In the genomic region with DNA sequence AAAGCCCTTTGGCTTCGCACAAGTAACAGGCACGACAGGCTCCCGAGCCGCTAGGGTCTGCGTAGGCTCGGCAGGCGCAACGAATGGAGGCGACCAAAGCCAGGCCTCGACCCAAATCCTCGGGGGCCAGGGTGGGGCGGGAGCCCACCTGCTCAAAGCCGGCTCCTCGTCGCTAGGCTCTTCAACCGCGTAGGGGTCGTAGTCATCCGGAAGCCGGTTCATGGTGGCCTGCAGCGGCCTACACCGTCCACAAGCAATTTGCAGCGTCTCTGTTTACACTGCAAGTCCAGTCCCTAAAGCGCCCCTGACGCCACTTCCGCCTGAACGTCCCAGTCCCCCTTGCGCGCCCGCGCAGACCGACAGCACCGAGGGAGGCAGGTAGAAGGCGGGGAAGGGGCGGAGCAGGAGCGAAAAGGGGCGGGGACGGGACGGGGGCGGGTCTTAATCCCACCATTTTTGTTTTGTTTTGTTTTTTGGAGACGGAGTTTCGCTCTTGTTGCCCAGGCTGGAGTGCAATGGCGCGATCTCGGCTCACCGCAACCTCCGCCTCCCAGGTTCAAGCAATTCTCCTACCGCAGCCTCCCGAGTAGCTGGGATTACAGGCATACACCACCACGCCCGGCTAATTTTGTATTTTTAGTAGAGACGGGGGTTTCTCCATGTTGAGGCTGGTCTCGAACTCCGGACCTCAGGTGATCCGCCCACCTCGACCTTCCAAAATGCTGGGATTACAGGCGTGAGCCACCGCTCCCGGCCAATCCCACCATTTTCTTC, we compare ENCODE assay signal across 8 cellular contexts. TPM values are rescaled to one million over a fixed set of nuclear protein-coding genes. Genes with fewer than 3 reads are reported as not detected.
A peak's percentile ranks its signal among the peaks of the same experiment; 100 is the strongest.
DNase-seq lines count a peak whose midpoint lies in the region; ATAC-seq and TF ChIP-seq lines count a peak whose summit lies in the region.

Gene EAPP, minus strand, starts transcription at position 295 of the 774 bp plus-strand sequence. Its CDS starts 73 bp downstream, at position 222.

- H3K4me3 Mint-ChIP-seq in activated T-cell treated with anti-CD3 and anti-CD28 coated beads, Interleukin-2, amount 50 U/mL, for 72 hours = peak within 1 kb of the TSS; percentile 100

- H3K27ac Mint-ChIP-seq in activated T-cell treated with anti-CD3 and anti-CD28 coated beads, Interleukin-2, amount 50 U/mL, for 72 hours = peak within 1 kb of the TSS; percentile 99

- ATAC-seq in GM21786 (IDR thresholded peaks at IDR 0.05; ENCODE audit: unreplicated experiment) = peak; percentile 100
- ATAC-seq in activated T-cell treated with anti-CD3 and anti-CD28 coated beads, Interleukin-2, amount 50 U/mL, for 72 hours (replicated peaks in 1 of 2) = peak; percentile 99 to 100

- H3K79me2 ChIP-seq in DOHH2 (ENCODE audit: control insufficient read depth, low read length) = peaks cover 30% of the 10 kb centered on the region

- peak within 1 kb of the TSS; percentile 68 for H3K4me2 ChIP-seq in DOHH2 (ENCODE audit: low read length)

- no peaks in the 10 kb centered on the region for H3K9me2 ChIP-seq in DOHH2 (replicated peaks; ENCODE audit: control insufficient read depth, low read length)

- H3K27me3 ChIP-seq in DOHH2 (ENCODE audit: control insufficient read depth, low read length) (no peaks in the 10 kb centered on the region), testis (no peaks in the 10 kb centered on the region)

- peaks cover 50% of the 10 kb centered on the region for H3K4me1 Mint-ChIP-seq in activated T-cell treated with anti-CD3 and anti-CD28 coated beads, Interleukin-2, amount 50 U/mL, for 72 hours (ENCODE audit: low read depth)

- peaks cover 17% of the 10 kb centered on the region for H3K4me1 ChIP-seq in DOHH2 (ENCODE audit: control insufficient read depth, low read length)
- H3K4me1 ChIP-seq in testis = peaks cover 14% of the 10 kb centered on the region

- DNase-seq in LNCaP clone FGC (ENCODE audit: low read depth) (peak; percentile 95), foreskin fibroblast (peak; percentile 96 to 99), non-pigmented ciliary epithelial cell (ENCODE audit: low read depth) (peak; percentile 87), testis (peak; percentile 99), SKM-1 (lab: John Stamatoyannopoulos, UW; ENCODE audit: unreplicated experiment) (no peak)
- peak; percentile 96 to 97 for DNase-seq in activated T-cell treated with anti-CD3 and anti-CD28 coated beads, Interleukin-2, amount 50 U/mL, for 72 hours

- peaks cover 13% of the 10 kb centered on the region for H3K36me3 ChIP-seq in DOHH2 (ENCODE audit: control insufficient read depth, low read length)
- H3K36me3 ChIP-seq in testis (ENCODE audit: low read depth, missing control alignments) = no peaks in the 10 kb centered on the region

- intact Hi-C loops in testis (cut with DNase I; ENCODE audit: low total_unique reads) = no loop called here

- H3K9me3 ChIP-seq in DOHH2 (ENCODE audit: control insufficient read depth, insufficient read depth, low read length) (no peaks in the 10 kb centered on the region), testis (no peaks in the 10 kb centered on the region)

- TF ChIP-seq CTCF in DOHH2 (IDR thresholded peaks at IDR 0.05; ENCODE audit: low read depth, low read length, poor library complexity, severe bottlenecking) = no peak
- no peak for TF ChIP-seq CTCF in LNCaP clone FGC (IDR thresholded peaks at IDR 0.05; ENCODE audit: control insufficient read depth, extremely low read depth, insufficient read depth)
- no peak for TF ChIP-seq CTCF in foreskin fibroblast (IDR thresholded peaks at IDR 0.05; ENCODE audit: low read depth, low read length)
- no peak for TF ChIP-seq CTCF in testis (IDR thresholded peaks at IDR 0.05)

- peak within 1 kb of the TSS; percentile 34 for H3K27ac ChIP-seq in DOHH2 (ENCODE audit: low read depth, low read length)
- H3K27ac ChIP-seq in testis = peak within 1 kb of the TSS; percentile 79 to 94

- peaks cover 0 to 3% of the 10 kb centered on the region in 2 donors for H3K9me3 Mint-ChIP-seq in activated T-cell treated with anti-CD3 and anti-CD28 coated beads, Interleukin-2, amount 50 U/mL, for 72 hours

- peak; percentile 77 for TF ChIP-seq POLR2A in testis (IDR thresholded peaks at IDR 0.05)

- WGBS in testis, 2 donors = 3 to 4% methylated on average over 19 to 53 of the region's 59 CpGs

- H4K20me1 ChIP-seq in DOHH2 (ENCODE audit: control insufficient read depth, insufficient read depth, low read depth, low read length) = no peaks in the 10 kb centered on the region

- no peaks in the 10 kb centered on the region for H3K27me3 Mint-ChIP-seq in activated T-cell treated with anti-CD3 and anti-CD28 coated beads, Interleukin-2, amount 50 U/mL, for 72 hours (ENCODE audit: low read depth)

- peaks cover 4% of the 10 kb centered on the region in 2 donors for H3K36me3 Mint-ChIP-seq in activated T-cell treated with anti-CD3 and anti-CD28 coated beads, Interleukin-2, amount 50 U/mL, for 72 hours (ENCODE audit: insufficient read depth in 2 of 2)

- H3F3A ChIP-seq in DOHH2 (ENCODE audit: control insufficient read depth, insufficient read depth) = peaks cover 3% of the 10 kb centered on the region; the same call in 1 of the 2 replicates

- peak within 1 kb of the TSS; percentile 91 for H3K4me3 ChIP-seq in DOHH2 (ENCODE audit: low read length)
- H3K4me3 ChIP-seq in LNCaP clone FGC (ENCODE audit: low read depth, low read length) = peak within 1 kb of the TSS; percentile 88
- peak within 1 kb of the TSS; percentile 98 to 99 for H3K4me3 ChIP-seq in foreskin fibroblast (ENCODE audit: low read depth in 1 of 2, low read length in 2 of 2)
- peak within 1 kb of the TSS; percentile 73 to 91 for H3K4me3 ChIP-seq in testis

RNA-seq across cellular contexts. Expression of gene EAPP, which starts in this region (rescaled TPM):
- 10 to 100 TPM; 53.4 to 54.8 TPM for total RNA-seq in activated T-cell treated with anti-CD3 and anti-CD28 coated beads, Interleukin-2, amount 50 U/mL, for 72 hours
- total RNA-seq in testis = 10 to 100 TPM; 33.1 to 38.0 TPM
- 46.9 TPM for polyA plus RNA-seq in testis (ENCODE audit: insufficient read depth, low read depth, low replicate concordance)
